In genomic region chrX:151753313-151754041, GRCh38 we compare ENCODE assay signal across 10 cellular contexts. TPM values are rescaled to one million over a fixed set of nuclear protein-coding genes. Genes with fewer than 3 reads are reported as not detected.
DNase-seq lines count a peak whose midpoint lies in the region; ATAC-seq and TF ChIP-seq lines count a peak whose summit lies in the region.
"Had no signal": no experiment of that assay in that cellular context is flagged by ENCODE, and none has a peak within 500 bp of the region (broad histone marks: within the 10 kb centered on the region; RNA-seq: fewer than 3 reads in every experiment).

No MANE protein-coding gene starts in this region.

- H3K9ac ChIP-seq in HCT116 (ENCODE audit: low read length) (no peak overlapping the region), smooth muscle cell (ENCODE audit: low read depth) (no peak overlapping the region)

- BruUV-seq in HCT116 (replicated peaks; lab: Mats Ljungman, UMichigan): no TSS peak

- ATAC-seq in activated naive CD4-positive, alpha-beta T cell treated with anti-CD3 and anti-CD28 coated beads, Interleukin-2, amount 50 U/mL, for 72 hours: peak; percentile 26 to 69
- ATAC-seq in HCT116 (peak; percentile 93), GM21526 (IDR thresholded peaks at IDR 0.05; ENCODE audit: low FRiP score, unreplicated experiment) (no peak)

- no peaks in the 10 kb centered on the region for H3K9me2 ChIP-seq in HCT116 (ENCODE audit: insufficient read depth)

- H3K4me2 ChIP-seq in HCT116 (ENCODE audit: low read length) (peak overlapping the region; percentile 25), smooth muscle cell (peak overlapping the region; percentile 17)

- H2AFZ ChIP-seq in HCT116 (ENCODE audit: low read depth, low read length, poor library complexity, severe bottlenecking): no peak overlapping the region
- H2AFZ ChIP-seq in smooth muscle cell (ENCODE audit: low read depth): no peak overlapping the region

- TF ChIP-seq RAD21 in HCT116 (IDR thresholded peaks at IDR 0.05; ENCODE audit: low read depth): peak; percentile 85

- POLR2A ChIA-PET in HCT116 (lab: Charles Lee): no interaction called here

- H3K79me2 ChIP-seq in HCT116 (ENCODE audit: insufficient read depth, low read length): no peaks in the 10 kb centered on the region
- H3K79me2 ChIP-seq in smooth muscle cell (ENCODE audit: low read depth): no peaks in the 10 kb centered on the region

- no peaks in the 10 kb centered on the region for H3F3A ChIP-seq in smooth muscle cell (ENCODE audit: low read depth)

- H3K9me3 Mint-ChIP-seq in activated naive CD4-positive, alpha-beta T cell treated with anti-CD3 and anti-CD28 coated beads, Interleukin-2, amount 50 U/mL, for 72 hours: no peaks in the 10 kb centered on the region
- H3K9me3 Mint-ChIP-seq in activated naive CD4-positive, alpha-beta T cell treated with anti-CD3 and anti-CD28 coated beads, Interleukin-2, amount 10 ng/mL, durations not matched to agents 7 days and 5 days: no peaks in the 10 kb centered on the region
- H3K9me3 Mint-ChIP-seq: central memory CD8-positive, alpha-beta T cell; stimulated activated naive CD8-positive, alpha-beta T cell treated with anti-CD3 and anti-CD28 coated beads, Interleukin-15, Interleukin-2, amounts not matched to agents 100 ng/mL and 50 ng/mL, for 24 hours had no signal

- no peak overlapping the region for H3K4me3 ChIP-seq in HCT116 (replicated peaks in 1 of 2; ENCODE audit: low read depth in 1 of 2, low read length in 2 of 2)
- no peak overlapping the region for H3K4me3 ChIP-seq in smooth muscle cell

- H3K27me3 Mint-ChIP-seq in activated naive CD4-positive, alpha-beta T cell treated with anti-CD3 and anti-CD28 coated beads, Interleukin-2, amount 10 ng/mL, durations not matched to agents 7 days and 5 days: peaks cover 13% of the 10 kb centered on the region

- H3K36me3 Mint-ChIP-seq in activated naive CD4-positive, alpha-beta T cell treated with anti-CD3 and anti-CD28 coated beads, Interleukin-2, amount 50 U/mL, for 72 hours: no peaks in the 10 kb centered on the region
- H3K36me3 Mint-ChIP-seq in activated naive CD4-positive, alpha-beta T cell treated with anti-CD3 and anti-CD28 coated beads, Interleukin-2, amount 10 ng/mL, durations not matched to agents 7 days and 5 days: no peaks in the 10 kb centered on the region

- H3K4me1 Mint-ChIP-seq in activated naive CD4-positive, alpha-beta T cell treated with anti-CD3 and anti-CD28 coated beads, Interleukin-2, amount 10 ng/mL, durations not matched to agents 7 days and 5 days: no peaks in the 10 kb centered on the region
- H3K4me1 Mint-ChIP-seq: central memory CD8-positive, alpha-beta T cell had no signal

- H3K36me3 ChIP-seq in HCT116 (ENCODE audit: control insufficient read depth in 1 of 2, insufficient read depth in 2 of 2, low read length in 2 of 2): no peaks in the 10 kb centered on the region
- no peaks in the 10 kb centered on the region for H3K36me3 ChIP-seq in smooth muscle cell (ENCODE audit: low read depth)

- H3K27me3 ChIP-seq in HCT116 (ENCODE audit: insufficient read depth, low read length): peaks cover under 1% of the 10 kb centered on the region; the same call in 1 of the 2 replicates
- no peaks in the 10 kb centered on the region for H3K27me3 ChIP-seq in smooth muscle cell (ENCODE audit: low read depth)

- intact Hi-C loops in HCT116 (cut with micrococcal nuclease): loop anchor here (1.0 to 5.0 kb wide), 3 partner anchors 589 to 883 kb away; no protein-coding TSS in a partner anchor

- H3K27ac Mint-ChIP-seq in activated naive CD4-positive, alpha-beta T cell treated with anti-CD3 and anti-CD28 coated beads, Interleukin-2, amount 50 U/mL, for 72 hours: no peak overlapping the region
- H3K27ac Mint-ChIP-seq in activated naive CD4-positive, alpha-beta T cell treated with anti-CD3 and anti-CD28 coated beads, Interleukin-2, amount 10 ng/mL, durations not matched to agents 7 days and 5 days: no peak overlapping the region
- H3K27ac Mint-ChIP-seq: stimulated activated naive CD8-positive, alpha-beta T cell treated with anti-CD3 and anti-CD28 coated beads, Interleukin-15, Interleukin-2, amounts not matched to agents 100 ng/mL and 50 ng/mL, for 24 hours had no signal

- CTCF ChIA-PET in activated naive CD4-positive, alpha-beta T cell treated with anti-CD3 and anti-CD28 coated beads, Interleukin-2, amount 10 ng/mL, durations not matched to agents 7 days and 5 days (lab: Charles Lee): interaction anchor here (0.7 to 1.1 kb wide), 3 partner anchors 878 to 1064 kb away, joined by 3 read pairs; no protein-coding TSS in a partner anchor
- CTCF ChIA-PET in HCT116 (lab: Charles Lee): interaction anchor here (0.6 to 2.8 kb wide), 11 partner anchors 15 to 1068 kb away, joined by 3 to 32 read pairs (median 4); partner anchors contain the start of gene GABRQ

- H3K27ac ChIP-seq in HCT116 (ENCODE audit: low read depth, low read length) (no peak overlapping the region), smooth muscle cell (ENCODE audit: low read depth) (peak overlapping the region; percentile 27)

- DNase-seq in activated naive CD4-positive, alpha-beta T cell treated with anti-CD3 and anti-CD28 coated beads, Interleukin-2, amount 50 U/mL, for 72 hours (ENCODE audit: low spot score in 2 of 2): peak in 1 of 2 donors; percentile 23
- DNase-seq in activated naive CD4-positive, alpha-beta T cell treated with anti-CD3 and anti-CD28 coated beads, Interleukin-2, amount 10 ng/mL, durations not matched to agents 7 days and 5 days: no peak
- peak; percentile 13 for DNase-seq in HCT116 (ENCODE audit: low read depth, low spot score)
- peak; percentile 3 to 40 for DNase-seq in NCI-H1930 (lab: John Stamatoyannopoulos, UW)
- peak; percentile 27 for DNase-seq in amniotic epithelial cell (ENCODE audit: low read depth)
- peak; percentile 54 for DNase-seq in hepatic stellate cell (ENCODE audit: low spot score)
- peak; percentile 1 for DNase-seq in smooth muscle cell (lab: John Stamatoyannopoulos, UW; ENCODE audit: unreplicated experiment)

- H3K4me3 Mint-ChIP-seq in activated naive CD4-positive, alpha-beta T cell treated with anti-CD3 and anti-CD28 coated beads, Interleukin-2, amount 10 ng/mL, durations not matched to agents 7 days and 5 days: no peak overlapping the region
- H3K4me3 Mint-ChIP-seq: central memory CD8-positive, alpha-beta T cell; stimulated activated naive CD8-positive, alpha-beta T cell treated with anti-CD3 and anti-CD28 coated beads, Interleukin-15, Interleukin-2, amounts not matched to agents 100 ng/mL and 50 ng/mL, for 24 hours had no signal

- no peaks in the 10 kb centered on the region for H3K9me3 ChIP-seq in HCT116 (ENCODE audit: control insufficient read depth in 1 of 2, insufficient read depth in 1 of 2, low read depth in 1 of 2, low read length in 2 of 2)
- H3K9me3 ChIP-seq in smooth muscle cell (replicated peaks; ENCODE audit: low read depth): no peaks in the 10 kb centered on the region

- RAD21 ChIA-PET in HCT116 (lab: Charles Lee; ENCODE audit: low non-redundant PET in 1 of 2, low total read pairs in 2 of 2, uncharacterized antibody in 2 of 2, unreplicated experiment in 2 of 2): interaction anchor here (1.2 to 2.1 kb wide), 2 partner anchors 879 kb away, joined by 10 to 11 read pairs; no protein-coding TSS in a partner anchor

- H4K20me1 ChIP-seq in HCT116 (ENCODE audit: insufficient read depth): no peaks in the 10 kb centered on the region
- no peaks in the 10 kb centered on the region for H4K20me1 ChIP-seq in smooth muscle cell (ENCODE audit: low read depth)

- peaks cover 4 to 7% of the 10 kb centered on the region in 2 experiments; a peak in 2 of 4 replicates for H3K4me1 ChIP-seq in HCT116 (ENCODE audit: control insufficient read depth in 1 of 2, insufficient read depth in 2 of 2, low read length in 2 of 2)
- no peaks in the 10 kb centered on the region for H3K4me1 ChIP-seq in smooth muscle cell (ENCODE audit: low read depth)

- no peak for TF ChIP-seq POLR2A in HCT116 (IDR thresholded peaks at IDR 0.05; ENCODE audit: borderline replicate concordance, extremely low read depth, insufficient read depth, insufficient read length)

- WGBS in smooth muscle cell (ENCODE audit: low lambda C conversion rate): 35% methylated on average over 21 of the region's 22 CpGs

- TF ChIP-seq CTCF in HCT116 (IDR thresholded peaks at IDR 0.05 in 2 of 3, conservative IDR thresholded peaks at IDR 0.05 in 1 of 3; ENCODE audit: borderline replicate concordance in 1 of 3, insufficient read depth in 1 of 3, low read depth in 2 of 3, low read length in 2 of 3): peak; percentile 50 to 79 (median 67); a peak in 5 of 6 replicates
- peak; percentile 78 for TF ChIP-seq CTCF in smooth muscle cell (IDR thresholded peaks at IDR 0.05; ENCODE audit: borderline replicate concordance, insufficient read depth, poor library complexity, severe bottlenecking)

TF ChIP-seq in HCT116, 20 proteins besides CTCF, POLR2A, EP300 and RAD21 (continues in another document):
- peak; percentile 73 for TF ChIP-seq CEBPB (IDR thresholded peaks at IDR 0.05; ENCODE audit: low read depth)

RNA-seq across cellular contexts. Expression of gene CNGA2, which starts 18.9 kb away (rescaled TPM):
- not detected for total RNA-seq in activated naive CD4-positive, alpha-beta T cell treated with anti-CD3 and anti-CD28 coated beads, Interleukin-2, amount 50 U/mL, for 72 hours
- total RNA-seq in HCT116 (2021; ENCODE audit: unreplicated experiment) (not detected), smooth muscle cell (not detected in 2 replicates)
- polyA plus RNA-seq in HCT116 (2012): not detected in 2 replicates
- not detected in 2 replicates for polyA plus RNA-seq in smooth muscle cell

RNA-seq across cellular contexts. Expression of gene FATE1, which starts 37.6 kb away (rescaled TPM):
- not detected for total RNA-seq in activated naive CD4-positive, alpha-beta T cell treated with anti-CD3 and anti-CD28 coated beads, Interleukin-2, amount 50 U/mL, for 72 hours
- total RNA-seq in HCT116 (2021; ENCODE audit: unreplicated experiment): not detected
- not detected in 2 replicates for polyA plus RNA-seq in HCT116 (2012)
- not detected in 2 replicates for total RNA-seq in smooth muscle cell
- polyA plus RNA-seq in smooth muscle cell: not detected in 2 replicates

RNA-seq across cellular contexts. Expression of gene PRRG3, which starts 58.2 kb away (rescaled TPM):
- total RNA-seq in activated naive CD4-positive, alpha-beta T cell treated with anti-CD3 and anti-CD28 coated beads, Interleukin-2, amount 50 U/mL, for 72 hours: not detected
- not detected for total RNA-seq in HCT116 (2021; ENCODE audit: unreplicated experiment)
- not detected in 2 replicates for polyA plus RNA-seq in HCT116 (2012)
- total RNA-seq in smooth muscle cell: 0.09 and 0.67 TPM in 2 replicates
- polyA plus RNA-seq in smooth muscle cell: 1.0 and 2.6 TPM in 2 replicates
